In genomic region chr13:77002590-77003190, GRCh38 we compare ENCODE assay signal across 9 cellular contexts. TPM values are rescaled to one million over a fixed set of nuclear protein-coding genes. Genes with fewer than 3 reads are reported as not detected.
DNase-seq lines count a peak whose midpoint lies in the region; ATAC-seq, FAIRE-seq and TF ChIP-seq lines count a peak whose summit lies in the region.
"Had no signal": no experiment of that assay in that cellular context is flagged by ENCODE, and none has a peak within 500 bp of the region (broad histone marks: within the 10 kb centered on the region; RNA-seq: fewer than 3 reads in every experiment).

No MANE protein-coding gene starts in this region.

- intact Hi-C loops in kidney (cut with DNase I) = no loop called here

- H3K4me3 ChIP-seq in kidney (ENCODE audit: low read length in 2 of 2) = no peak overlapping the region

- H3K36me3 Mint-ChIP-seq in HFFc6 (ENCODE audit: low read depth) = peaks cover 5% of the 10 kb centered on the region
- peaks cover 89% of the 10 kb centered on the region for H3K36me3 Mint-ChIP-seq in activated T-helper 17 cell treated with anti-CD3 and anti-CD28 coated beads, Interleukin-2, amount 50 U/mL, for 72 hours (ENCODE audit: low read depth)

- peaks cover 0 to 3% of the 10 kb centered on the region in 2 donors for H3K4me1 ChIP-seq in kidney (ENCODE audit: control insufficient read depth in 1 of 2, insufficient read depth in 1 of 2, low read depth in 1 of 2, low read length in 2 of 2)

- FAIRE-seq in kidney (lab: Jason Lieb, UNC) = peak; percentile 92

- no peak overlapping the region for H3K9ac ChIP-seq in kidney (ENCODE audit: low read length in 2 of 2)

- H3K4me3 Mint-ChIP-seq in HFFc6 = no peak overlapping the region
- peak overlapping the region; percentile 41 for H3K4me3 Mint-ChIP-seq in activated T-helper 17 cell treated with anti-CD3 and anti-CD28 coated beads, Interleukin-2, amount 50 U/mL, for 72 hours

- H3K27ac ChIP-seq in kidney (ENCODE audit: low read depth in 2 of 2, low read length in 2 of 2) = no peak overlapping the region

- no peaks in the 10 kb centered on the region for H3K9me3 ChIP-seq in kidney (ENCODE audit: control insufficient read depth in 1 of 2, low read length in 2 of 2)

- H3K27ac Mint-ChIP-seq in HFFc6 = peak overlapping the region; percentile 14; the same call in 1 of the 2 replicates
- H3K27ac Mint-ChIP-seq in activated T-helper 17 cell treated with anti-CD3 and anti-CD28 coated beads, Interleukin-2, amount 50 U/mL, for 72 hours = peak overlapping the region; percentile 86

- H3K4me1 Mint-ChIP-seq in HFFc6 (ENCODE audit: low read depth) = peaks cover 20% of the 10 kb centered on the region; the same call in 1 of the 2 replicates
- peaks cover 26% of the 10 kb centered on the region for H3K4me1 Mint-ChIP-seq in activated T-helper 17 cell treated with anti-CD3 and anti-CD28 coated beads, Interleukin-2, amount 50 U/mL, for 72 hours

- no peaks in the 10 kb centered on the region for H3K9me3 Mint-ChIP-seq in HFFc6
- no peaks in the 10 kb centered on the region for H3K9me3 Mint-ChIP-seq in activated T-helper 17 cell treated with anti-CD3 and anti-CD28 coated beads, Interleukin-2, amount 50 U/mL, for 72 hours

- no peak for ATAC-seq in activated T-helper 17 cell treated with anti-CD3 and anti-CD28 coated beads, Interleukin-2, amount 50 U/mL, for 72 hours (replicated peaks)
- ATAC-seq in GM19463 (IDR thresholded peaks at IDR 0.05; ENCODE audit: unreplicated experiment) (no peak), GM18520 (IDR thresholded peaks at IDR 0.05; ENCODE audit: unreplicated experiment) (no peak)

- 0 out of 2 replicates have a peak, but pooled peaks cover 2% of the 10 kb centered on the region for H3K27me3 Mint-ChIP-seq in HFFc6 (ENCODE audit: insufficient read depth)
- H3K27me3 Mint-ChIP-seq in activated T-helper 17 cell treated with anti-CD3 and anti-CD28 coated beads, Interleukin-2, amount 50 U/mL, for 72 hours = no peaks in the 10 kb centered on the region

- TF ChIP-seq CTCF in HFFc6 (IDR thresholded peaks at IDR 0.05) (peak; percentile 81), kidney (IDR thresholded peaks at IDR 0.05; ENCODE audit: borderline replicate concordance, extremely low read depth, insufficient read depth) (peak; percentile 45)

- DNase-seq in D341Med (ENCODE audit: low spot score) = peak; percentile 41
- peak; percentile 45 for DNase-seq in HFFc6
- no peak for DNase-seq in kidney
- DNase-seq in NCI-H2029 treated with DMSO at 0.1 percent for 48 hours (lab: John Stamatoyannopoulos, UW) = no peak
- no peak for DNase-seq in stimulated activated CD4-positive, alpha-beta T cell treated with anti-CD3 and anti-CD28 coated beads, Interleukin-1b, Interleukin-23, amount 100 ng/mL, for 48 hours

- H3K36me3 ChIP-seq in kidney (ENCODE audit: control insufficient read depth in 1 of 2, insufficient read depth in 2 of 2, low read length in 2 of 2) = peaks cover 11% of the 10 kb centered on the region in 2 donors

RNA-seq across cellular contexts. Expression of gene CLN5, which starts 10.8 kb away (rescaled TPM):
- 10 to 100 TPM; 28.4 to 35.1 (median 29.8) TPM for total RNA-seq in HFFc6 (2021; fragmentation: NEBNext Ultra II Directional; extraction: Animal tissue kit (Norgen Biotek cat#: 25700))
- 10 to 100 TPM in 1 of 2 donors, 1 to 10 TPM in 1; 9.9 to 29.0 TPM for total RNA-seq in activated T-helper 17 cell treated with anti-CD3 and anti-CD28 coated beads, Interleukin-2, amount 50 U/mL, for 72 hours
- 80.8 TPM for total RNA-seq in kidney
- polyA plus RNA-seq in kidney (ENCODE audit: insufficient read depth, low read depth, low replicate concordance) = 59.5 TPM

RNA-seq across cellular contexts. Expression of gene FBXL3, which starts 24.3 kb away (rescaled TPM):
- 10 to 100 TPM; 31.6 to 36.5 (median 34.8) TPM for total RNA-seq in HFFc6 (2021; fragmentation: NEBNext Ultra II Directional; extraction: Animal tissue kit (Norgen Biotek cat#: 25700))
- 10 to 100 TPM; 38.9 to 53.3 TPM for total RNA-seq in activated T-helper 17 cell treated with anti-CD3 and anti-CD28 coated beads, Interleukin-2, amount 50 U/mL, for 72 hours
- total RNA-seq in kidney = 61.6 TPM
- polyA plus RNA-seq in kidney (ENCODE audit: insufficient read depth, low read depth, low replicate concordance) = 22.3 TPM

RNA-seq across cellular contexts. Expression of gene ACOD1, which starts 54.4 kb away (rescaled TPM):
- not detected for total RNA-seq in HFFc6 (2021; fragmentation: NEBNext Ultra II Directional; extraction: Animal tissue kit (Norgen Biotek cat#: 25700))
- not detected for total RNA-seq in activated T-helper 17 cell treated with anti-CD3 and anti-CD28 coated beads, Interleukin-2, amount 50 U/mL, for 72 hours
- total RNA-seq in kidney = not detected
- not detected for polyA plus RNA-seq in kidney (ENCODE audit: insufficient read depth, low read depth, low replicate concordance)
- total RNA-seq: RPMI7951 had no signal

Comparison
In these comparisons a context has a peak if more than half of its experiments do, and no peak if none do; other contexts are left out.
1. DNase-seq: peak in D341Med (single experiment) and HFFc6 (single experiment); none in kidney (single experiment), NCI-H2029 treated with DMSO at 0.1 percent for 48 hours (single experiment) and stimulated activated CD4-positive, alpha-beta T cell treated with anti-CD3 and anti-CD28 coated beads, Interleukin-1b, Interleukin-23, amount 100 ng/mL, for 48 hours (single experiment).